1 cellular context compared by ENCODE assay signal in genomic region chr7:5425507-5426225, GRCh38.
TF ChIP-seq lines count a peak whose summit lies in the region.

No MANE protein-coding gene starts in this region.

TF ChIP-seq in HEK293, 187 proteins besides CTCF, POLR2A, EP300 and RAD21 (continued from another document and continues in another):
- TF ChIP-seq PRDM4 (tag by site-specific recombination; IDR thresholded peaks at IDR 0.05): peak; percentile 100
- peak; percentile 53 for TF ChIP-seq ZBTB20 (tag by site-specific recombination; IDR thresholded peaks at IDR 0.05)
- TF ChIP-seq ZFP37 (tag by site-specific recombination; IDR thresholded peaks at IDR 0.05): 0 out of 2 replicates have a peak, but pooled peaks have one; percentile 27
- no peak for TF ChIP-seq ZNF623 (tag by site-specific recombination; IDR thresholded peaks at IDR 0.05)
- TF ChIP-seq SP3 (tag by site-specific recombination; IDR thresholded peaks at IDR 0.05): peak; percentile 43; the same call in 1 of the 2 replicates
- TF ChIP-seq HIC1 (tag by site-specific recombination; IDR thresholded peaks at IDR 0.05): no peak
- TF ChIP-seq ZNF596 (tag by site-specific recombination; IDR thresholded peaks at IDR 0.05): peak; percentile 68; the same call in 1 of the 2 replicates
- peak; percentile 37 for TF ChIP-seq KLF17 (tag by site-specific recombination; IDR thresholded peaks at IDR 0.05)
- TF ChIP-seq ZBTB8A (tag by site-specific recombination; IDR thresholded peaks at IDR 0.05): peak; percentile 98
- TF ChIP-seq ZNF184 (tag by site-specific recombination; IDR thresholded peaks at IDR 0.05): no peak
- peak; percentile 97 for TF ChIP-seq PATZ1 (tag by site-specific recombination; IDR thresholded peaks at IDR 0.05)
- peak; percentile 59; the same call in 1 of the 2 replicates for TF ChIP-seq ZNF558 (tag by site-specific recombination; IDR thresholded peaks at IDR 0.05)
- no peak for TF ChIP-seq YY1 (tag by site-specific recombination; IDR thresholded peaks at IDR 0.05)
- no peak for TF ChIP-seq BCL6B (tag by site-specific recombination; IDR thresholded peaks at IDR 0.05)
- no peak for TF ChIP-seq ZNF146 (tag by site-specific recombination; IDR thresholded peaks at IDR 0.05)
- TF ChIP-seq YY2 (tag by site-specific recombination; IDR thresholded peaks at IDR 0.05): no peak
- 0 out of 2 replicates have a peak, but pooled peaks have one; percentile 31 for TF ChIP-seq TRIM28 (IDR thresholded peaks at IDR 0.05; ENCODE audit: borderline replicate concordance, low read length)
- TF ChIP-seq ZBTB7A (tag by site-specific recombination; IDR thresholded peaks at IDR 0.05; ENCODE audit: low read depth): 0 out of 2 replicates have a peak, but pooled peaks have one; percentile 15
- peak; percentile 11; the same call in 1 of the 2 replicates for TF ChIP-seq ZIC2 (tag by site-specific recombination; IDR thresholded peaks at IDR 0.05)
- no peak for TF ChIP-seq ZNF645 (tag by site-specific recombination; IDR thresholded peaks at IDR 0.05)
- peak; percentile 47; the same call in 1 of the 2 replicates for TF ChIP-seq ZBTB10 (tag by site-specific recombination; IDR thresholded peaks at IDR 0.05)
- TF ChIP-seq ZNF391 (tag by site-specific recombination; IDR thresholded peaks at IDR 0.05; ENCODE audit: borderline replicate concordance, low read depth): peak; percentile 61; the same call in 1 of the 2 replicates
- no peak for TF ChIP-seq ZNF248 (tag by site-specific recombination; IDR thresholded peaks at IDR 0.05)
- 0 out of 2 replicates have a peak, but pooled peaks have one; percentile 41 for TF ChIP-seq ZFP69B (tag by site-specific recombination; IDR thresholded peaks at IDR 0.05)
- TF ChIP-seq PRDM10 (tag by site-specific recombination; IDR thresholded peaks at IDR 0.05): peak; percentile 93
- TF ChIP-seq ZNF18 (tag by site-specific recombination; IDR thresholded peaks at IDR 0.05): no peak
- TF ChIP-seq ZNF560 (tag by site-specific recombination; IDR thresholded peaks at IDR 0.05; ENCODE audit: borderline replicate concordance): no peak
- peak; percentile 44; the same call in 1 of the 2 replicates for TF ChIP-seq OSR2 (tag by site-specific recombination; IDR thresholded peaks at IDR 0.05)
- TF ChIP-seq BCL11B (tag by site-specific recombination; IDR thresholded peaks at IDR 0.05; ENCODE audit: low read depth): 0 out of 2 replicates have a peak, but pooled peaks have one; percentile 10
- peak; percentile 81; the same call in 1 of the 2 replicates for TF ChIP-seq ZNF121 (tag by site-specific recombination; IDR thresholded peaks at IDR 0.05)
- TF ChIP-seq ZBTB1 (tag by site-specific recombination; IDR thresholded peaks at IDR 0.05): peak; percentile 54; the same call in 1 of the 2 replicates
- TF ChIP-seq KLF10 (tag by site-specific recombination; IDR thresholded peaks at IDR 0.05): peak; percentile 35
- TF ChIP-seq ZNF324 (tag by site-specific recombination; IDR thresholded peaks at IDR 0.05): 0 out of 2 replicates have a peak, but pooled peaks have one; percentile 51
- TF ChIP-seq MYNN (tag by site-specific recombination; IDR thresholded peaks at IDR 0.05; ENCODE audit: borderline replicate concordance): no peak
- TF ChIP-seq SP7 (tag by site-specific recombination; IDR thresholded peaks at IDR 0.05): peak; percentile 46
- TF ChIP-seq ZBTB6 (tag by site-specific recombination; IDR thresholded peaks at IDR 0.05): peak; percentile 36
- TF ChIP-seq ZNF366 (tag by site-specific recombination; conservative IDR thresholded peaks at IDR 0.05): peak; percentile 99
- TF ChIP-seq ZNF792 (tag by site-specific recombination; IDR thresholded peaks at IDR 0.05): no peak
- no peak for TF ChIP-seq ZNF239 (tag by site-specific recombination; IDR thresholded peaks at IDR 0.05)
- peak; percentile 53; the same call in 1 of the 2 replicates for TF ChIP-seq ZBTB48 (tag by site-specific recombination; IDR thresholded peaks at IDR 0.05)
- TF ChIP-seq ZNF341 (tag by site-specific recombination; IDR thresholded peaks at IDR 0.05; ENCODE audit: low read depth): peak; percentile 90
